In the genomic region with DNA sequence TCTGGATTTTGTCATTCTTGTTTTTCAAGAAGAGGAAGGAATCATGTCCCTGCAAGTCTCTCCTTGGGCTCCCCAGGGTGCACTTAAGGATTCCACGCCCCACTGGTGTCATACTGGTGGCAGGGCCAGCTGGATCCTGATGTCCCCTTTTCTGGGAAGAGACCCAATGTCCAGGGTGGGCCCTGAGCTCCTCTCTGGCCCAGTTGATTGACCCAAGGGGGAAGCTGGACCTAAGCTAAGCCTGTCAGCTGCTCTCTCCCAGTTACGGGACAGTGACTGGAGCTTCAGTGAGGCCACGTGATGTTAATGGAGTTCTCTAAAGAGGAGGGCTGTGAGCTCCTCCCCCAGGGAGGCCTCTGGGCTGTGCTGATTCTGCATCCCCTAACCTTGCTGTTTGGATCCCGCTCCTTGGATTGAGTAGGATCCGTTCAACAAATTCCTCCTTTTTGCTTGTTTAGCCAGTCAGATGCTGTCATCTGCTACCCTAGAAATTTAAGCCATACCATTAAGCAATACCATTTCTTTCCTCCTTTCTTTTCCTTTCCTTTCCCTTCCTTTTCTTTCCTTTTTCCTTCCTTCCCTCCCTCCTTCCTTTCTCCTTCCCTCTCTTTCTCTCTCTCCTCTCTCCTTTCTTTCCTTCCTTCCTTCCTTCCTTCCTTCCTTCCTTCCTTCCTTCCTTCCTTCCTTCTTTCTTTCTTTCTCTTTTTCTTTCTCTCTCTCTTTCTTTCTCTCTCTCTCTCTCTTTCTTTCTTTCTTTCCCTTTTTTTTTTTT, we compare ENCODE assay signal across 3 cellular contexts.
TF ChIP-seq lines count a peak whose summit lies in the region.

No MANE protein-coding gene starts in this region.

TF ChIP-seq in SK-N-SH, 30 proteins besides CTCF, POLR2A, EP300 and RAD21 (continued from another document):
- TF ChIP-seq, protein P1, sequence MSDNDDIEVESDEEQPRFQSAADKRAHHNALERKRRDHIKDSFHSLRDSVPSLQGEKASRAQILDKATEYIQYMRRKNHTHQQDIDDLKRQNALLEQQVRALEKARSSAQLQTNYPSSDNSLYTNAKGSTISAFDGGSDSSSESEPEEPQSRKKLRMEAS (IDR thresholded peaks at IDR 0.05; ENCODE audit: low read depth): no peak
- TF ChIP-seq, protein P2, sequence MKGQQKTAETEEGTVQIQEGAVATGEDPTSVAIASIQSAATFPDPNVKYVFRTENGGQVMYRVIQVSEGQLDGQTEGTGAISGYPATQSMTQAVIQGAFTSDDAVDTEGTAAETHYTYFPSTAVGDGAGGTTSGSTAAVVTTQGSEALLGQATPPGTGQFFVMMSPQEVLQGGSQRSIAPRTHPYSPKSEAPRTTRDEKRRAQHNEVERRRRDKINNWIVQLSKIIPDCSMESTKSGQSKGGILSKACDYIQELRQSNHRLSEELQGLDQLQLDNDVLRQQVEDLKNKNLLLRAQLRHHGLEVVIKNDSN (IDR thresholded peaks at IDR 0.05; ENCODE audit: borderline replicate concordance, low read depth): 0 out of 2 replicates have a peak, but pooled peaks have one; percentile 12
TF ChIP-seq in SK-N-SH: peak in this region for 1.

TF ChIP-seq in SK-N-SH treated with all-trans-retinoic acid at 6 μM for 48 hours, 23 proteins besides CTCF, POLR2A, EP300 and RAD21:
- TF ChIP-seq, protein P3, sequence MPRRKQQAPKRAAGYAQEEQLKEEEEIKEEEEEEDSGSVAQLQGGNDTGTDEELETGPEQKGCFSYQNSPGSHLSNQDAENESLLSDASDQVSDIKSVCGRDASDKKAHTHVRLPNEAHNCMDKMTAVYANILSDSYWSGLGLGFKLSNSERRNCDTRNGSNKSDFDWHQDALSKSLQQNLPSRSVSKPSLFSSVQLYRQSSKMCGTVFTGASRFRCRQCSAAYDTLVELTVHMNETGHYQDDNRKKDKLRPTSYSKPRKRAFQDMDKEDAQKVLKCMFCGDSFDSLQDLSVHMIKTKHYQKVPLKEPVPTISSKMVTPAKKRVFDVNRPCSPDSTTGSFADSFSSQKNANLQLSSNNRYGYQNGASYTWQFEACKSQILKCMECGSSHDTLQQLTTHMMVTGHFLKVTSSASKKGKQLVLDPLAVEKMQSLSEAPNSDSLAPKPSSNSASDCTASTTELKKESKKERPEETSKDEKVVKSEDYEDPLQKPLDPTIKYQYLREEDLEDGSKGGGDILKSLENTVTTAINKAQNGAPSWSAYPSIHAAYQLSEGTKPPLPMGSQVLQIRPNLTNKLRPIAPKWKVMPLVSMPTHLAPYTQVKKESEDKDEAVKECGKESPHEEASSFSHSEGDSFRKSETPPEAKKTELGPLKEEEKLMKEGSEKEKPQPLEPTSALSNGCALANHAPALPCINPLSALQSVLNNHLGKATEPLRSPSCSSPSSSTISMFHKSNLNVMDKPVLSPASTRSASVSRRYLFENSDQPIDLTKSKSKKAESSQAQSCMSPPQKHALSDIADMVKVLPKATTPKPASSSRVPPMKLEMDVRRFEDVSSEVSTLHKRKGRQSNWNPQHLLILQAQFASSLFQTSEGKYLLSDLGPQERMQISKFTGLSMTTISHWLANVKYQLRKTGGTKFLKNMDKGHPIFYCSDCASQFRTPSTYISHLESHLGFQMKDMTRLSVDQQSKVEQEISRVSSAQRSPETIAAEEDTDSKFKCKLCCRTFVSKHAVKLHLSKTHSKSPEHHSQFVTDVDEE (CRISPR knock-in tag; IDR thresholded peaks at IDR 0.05): no peak

TF ChIP-seq in WTC11, 78 proteins besides CTCF, POLR2A, EP300 and RAD21:
- TF ChIP-seq, protein P4, sequence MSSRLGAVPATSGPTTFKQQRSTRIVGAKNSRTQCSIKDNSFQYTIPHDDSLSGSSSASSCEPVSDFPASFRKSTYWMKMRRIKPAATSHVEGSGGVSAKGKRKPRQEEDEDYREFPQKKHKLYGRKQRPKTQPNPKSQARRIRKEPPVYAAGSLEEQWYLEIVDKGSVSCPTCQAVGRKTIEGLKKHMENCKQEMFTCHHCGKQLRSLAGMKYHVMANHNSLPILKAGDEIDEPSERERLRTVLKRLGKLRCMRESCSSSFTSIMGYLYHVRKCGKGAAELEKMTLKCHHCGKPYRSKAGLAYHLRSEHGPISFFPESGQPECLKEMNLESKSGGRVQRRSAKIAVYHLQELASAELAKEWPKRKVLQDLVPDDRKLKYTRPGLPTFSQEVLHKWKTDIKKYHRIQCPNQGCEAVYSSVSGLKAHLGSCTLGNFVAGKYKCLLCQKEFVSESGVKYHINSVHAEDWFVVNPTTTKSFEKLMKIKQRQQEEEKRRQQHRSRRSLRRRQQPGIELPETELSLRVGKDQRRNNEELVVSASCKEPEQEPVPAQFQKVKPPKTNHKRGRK (CRISPR knock-in tag; IDR thresholded peaks at IDR 0.05; ENCODE audit: borderline replicate concordance): peak; percentile 91; the same call in 1 of the 2 replicates
- TF ChIP-seq, protein P5, sequence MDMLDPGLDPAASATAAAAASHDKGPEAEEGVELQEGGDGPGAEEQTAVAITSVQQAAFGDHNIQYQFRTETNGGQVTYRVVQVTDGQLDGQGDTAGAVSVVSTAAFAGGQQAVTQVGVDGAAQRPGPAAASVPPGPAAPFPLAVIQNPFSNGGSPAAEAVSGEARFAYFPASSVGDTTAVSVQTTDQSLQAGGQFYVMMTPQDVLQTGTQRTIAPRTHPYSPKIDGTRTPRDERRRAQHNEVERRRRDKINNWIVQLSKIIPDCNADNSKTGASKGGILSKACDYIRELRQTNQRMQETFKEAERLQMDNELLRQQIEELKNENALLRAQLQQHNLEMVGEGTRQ (CRISPR knock-in tag; IDR thresholded peaks at IDR 0.05): peak; percentile 82
- no peak for TF ChIP-seq KAT7 (CRISPR knock-in tag; IDR thresholded peaks at IDR 0.05; ENCODE audit: borderline replicate concordance)
- TF ChIP-seq, protein P2 (CRISPR knock-in tag; IDR thresholded peaks at IDR 0.05): peak; percentile 67; the same call in 1 of the 2 replicates
TF ChIP-seq in WTC11: peak in this region for 3.
